In genomic region chr12:607541-608001, GRCh38 we compare ENCODE assay signal across 10 cellular contexts. TPM values are rescaled to one million over a fixed set of nuclear protein-coding genes. Genes with fewer than 3 reads are reported as not detected.
A peak's percentile ranks its signal among the peaks of the same experiment; 100 is the strongest.
DNase-seq lines count a peak whose midpoint lies in the region; ATAC-seq and TF ChIP-seq lines count a peak whose summit lies in the region.
"Had no signal": no experiment of that assay in that cellular context is flagged by ENCODE, and none has a peak within 500 bp of the region (broad histone marks: within the 10 kb centered on the region; RNA-seq: fewer than 3 reads in every experiment).

No MANE protein-coding gene starts in this region.

- no peak overlapping the region for H3K4me3 ChIP-seq in epithelial cell of esophagus (ENCODE audit: low read length)
- no peak overlapping the region for H3K4me3 ChIP-seq in lung

- 13 to 17% methylated on average over 5 of the region's 5 CpGs for WGBS in lung, 2 donors

- ATAC-seq in lung (ENCODE audit: insufficient read depth, low FRiP score): peak; percentile 59
- no peak for ATAC-seq in HG03135 (IDR thresholded peaks at IDR 0.05; ENCODE audit: unreplicated experiment)

- DNase-seq in CD14-positive monocyte (ENCODE audit: low spot score): no peak
- peak; percentile 9 for DNase-seq in M059J (ENCODE audit: low read depth)
- peak; percentile 98 for DNase-seq in epithelial cell of esophagus (ENCODE audit: low read depth)
- DNase-seq in lung (ENCODE audit: low spot score): peak; percentile 69
- DNase-seq in DMS79 treated with DMSO at 0.1 percent for 48 hours (lab: John Stamatoyannopoulos, UW): no peak
- DNase-seq in NCI-H2029 treated with DMSO at 0.1 percent for 48 hours (lab: John Stamatoyannopoulos, UW): no peak
- no peak for DNase-seq in NK-92 (lab: John Stamatoyannopoulos, UW; ENCODE audit: unreplicated experiment)
- DNase-seq: NCI-H1436, SHP77 had no signal

- H3K4me1 ChIP-seq in lung (ENCODE audit: control insufficient read depth in 2 of 2, insufficient read depth in 2 of 2, low read length in 2 of 2): peaks cover 7 to 16% of the 10 kb centered on the region in 2 donors

- intact Hi-C loops in CD14-positive monocyte (cut with micrococcal nuclease): loop anchor here in 1 of 2 donors (5.0 kb wide), 1 partner anchor 35 kb away; no protein-coding TSS in a partner anchor

- no peaks in the 10 kb centered on the region for H3K9me3 ChIP-seq in lung (ENCODE audit: control insufficient read depth in 2 of 2, insufficient read depth in 1 of 2, low read length in 1 of 2)

- H3K27me3 Mint-ChIP-seq in CD14-positive monocyte (ENCODE audit: low read depth in 3 of 3): peaks cover 0 to 4% (median 0%) of the 10 kb centered on the region in 3 donors

- H3K27ac Mint-ChIP-seq in CD14-positive monocyte: peak overlapping the region in 5 of 7 donors; percentile 14 to 68 (median 55)

- H3K4me1 Mint-ChIP-seq in CD14-positive monocyte: peaks cover 74% of the 10 kb centered on the region

- H3K27me3 ChIP-seq in lung (ENCODE audit: control insufficient read depth, insufficient read depth): no peaks in the 10 kb centered on the region

- peaks cover 7 to 15% of the 10 kb centered on the region in 2 donors for H3K36me3 Mint-ChIP-seq in CD14-positive monocyte

- no peak for TF ChIP-seq CTCF in CD14-positive monocyte (IDR thresholded peaks at IDR 0.05)
- TF ChIP-seq CTCF in epithelial cell of esophagus (IDR thresholded peaks at IDR 0.05; ENCODE audit: insufficient read depth, low read depth, low read length, missing control alignments): no peak
- TF ChIP-seq CTCF in lung (IDR thresholded peaks at IDR 0.05; ENCODE audit: control extremely low read depth, extremely low read depth): no peak

- H3K36me3 ChIP-seq in lung (ENCODE audit: control insufficient read depth in 2 of 2, insufficient read depth in 2 of 2, low read length in 2 of 2): no peaks in the 10 kb centered on the region

- H3K9me3 Mint-ChIP-seq in CD14-positive monocyte: peaks cover 0 to 2% (median 0%) of the 10 kb centered on the region in 7 donors

- peak overlapping the region; percentile 26 to 52 for H3K27ac ChIP-seq in lung (ENCODE audit: low read depth in 1 of 2, low read length in 1 of 2)

- no peak overlapping the region for H3K4me3 Mint-ChIP-seq in CD14-positive monocyte

RNA-seq across cellular contexts. Expression of gene NINJ2, which starts 55.7 kb away (rescaled TPM):
- polyA plus RNA-seq in CD14-positive monocyte: 10 to 100 TPM; 73.7 to 92.7 TPM
- total RNA-seq in M059J (2014; rRNA removed; shearing (Covaris generic)): 0.81 TPM in 1 of 2 replicates, not detected in the other
- 10 to 100 TPM in 1 of 2 donors, 1 to 10 TPM in 1; 5.8 to 14.0 TPM for total RNA-seq in lung
- polyA plus RNA-seq in lung: 10 to 100 TPM; 14.6 to 28.4 TPM

Comparison
In these comparisons a context has a peak if more than half of its experiments do, and no peak if none do; other contexts are left out.
1. DNase-seq: peak in M059J (single experiment), epithelial cell of esophagus (single experiment) and lung (single experiment); none in CD14-positive monocyte (single experiment), DMS79 treated with DMSO at 0.1 percent for 48 hours (single experiment), NCI-H2029 treated with DMSO at 0.1 percent for 48 hours (single experiment) and NK-92 (single experiment).